Comparison of ENCODE assay signal across 33 cellular contexts in genomic region chr12:117093431-117093830, GRCh38.
"Had no signal": no experiment of that assay in that cellular context is flagged by ENCODE, and none has a peak within 500 bp of the region (broad histone marks: within the 10 kb centered on the region; RNA-seq: fewer than 3 reads in every experiment).

No MANE protein-coding gene starts in this region.

- H3K9me3 ChIP-seq: thyroid gland had no signal

- H3K36me3 ChIP-seq: ascending aorta, brain microvascular endothelial cell, esophagus muscularis mucosa, heart right ventricle, left lung, sigmoid colon, thyroid gland, upper lobe of left lung, vagina had no signal

- H3K4me2 ChIP-seq: neural progenitor cell had no signal

- H3K36me3 Mint-ChIP-seq: neural progenitor cell had no signal

- H2AFZ ChIP-seq: neural progenitor cell had no signal

- H3K27me3 ChIP-seq: thyroid gland, vagina had no signal

- H3K27ac Mint-ChIP-seq: activated naive CD8-positive, alpha-beta T cell; dendritic cell treated with granulocyte-macrophage colony-stimulating factor and Interleukin-4, amounts not matched to agents 40 ng/mL and 50 ng/mL, for 4 days; natural killer cell; neural progenitor cell; progenitor cell of endocrine pancreas; stimulated activated memory B cell treated with anti-CD40 and anti-IgM and Interleukin-4, amounts not matched to agents 10 μg/mL and 1 μg/mL and 100 μg/mL, for 72 hours; stimulated activated naive CD8-positive, alpha-beta T cell treated with anti-CD3 and anti-CD28 coated beads, Interleukin-15, amount 100 ng/mL, for 72 hours had no signal

- H3K27me3 Mint-ChIP-seq: central memory CD8-positive, alpha-beta T cell; stimulated activated memory B cell treated with anti-CD40 and anti-IgM and Interleukin-4, amounts not matched to agents 10 μg/mL and 1 μg/mL and 100 μg/mL, for 72 hours had no signal

- H3K4me3 ChIP-seq: ascending aorta, esophagus muscularis mucosa, heart right ventricle, left lung, lung, neural progenitor cell, sigmoid colon, thyroid gland, upper lobe of left lung, vagina had no signal

- H3K4me3 Mint-ChIP-seq: activated naive CD8-positive, alpha-beta T cell; central memory CD8-positive, alpha-beta T cell; dendritic cell treated with granulocyte-macrophage colony-stimulating factor and Interleukin-4, amounts not matched to agents 40 ng/mL and 50 ng/mL, for 4 days; natural killer cell; neural progenitor cell; stimulated activated memory B cell treated with anti-CD40 and anti-IgM and Interleukin-4, amounts not matched to agents 10 μg/mL and 1 μg/mL and 100 μg/mL, for 72 hours; stimulated activated naive CD8-positive, alpha-beta T cell treated with anti-CD3 and anti-CD28 coated beads, Interleukin-15, amount 100 ng/mL, for 72 hours had no signal

- H3K27ac ChIP-seq: ascending aorta, brain microvascular endothelial cell, esophagus muscularis mucosa, left lung, neural progenitor cell, sigmoid colon, upper lobe of left lung, vagina had no signal

- ATAC-seq: activated CD4-positive, CD25-positive, alpha-beta regulatory T cell treated with anti-CD3 and anti-CD28 coated beads, Interleukin-2, amount 50 U/mL, for 24 hours; left lung; natural killer cell; stimulated activated memory B cell treated with anti-CD40 and anti-IgM and Interleukin-4, amounts not matched to agents 10 μg/mL and 1 μg/mL and 100 μg/mL, for 72 hours; stimulated activated naive CD8-positive, alpha-beta T cell treated with anti-CD3 and anti-CD28 coated beads, Interleukin-15, amount 100 ng/mL, for 72 hours had no signal

- H3K9ac ChIP-seq: neural progenitor cell had no signal

- DNase-seq: activated CD4-positive, alpha-beta T cell treated with anti-CD3 and anti-CD28 coated beads for 48 hours; activated CD4-positive, alpha-beta T cell treated with anti-CD3 and anti-CD28 coated beads, Interleukin-2, amount 50 U/mL, for 48 hours; activated CD8-positive, alpha-beta memory T cell treated with anti-CD3 and anti-CD28 coated beads for 24 hours; activated effector memory CD4-positive, alpha-beta T cell treated with Interleukin-2 at 50 U/mL for 16 hours; activated naive CD4-positive, alpha-beta T cell treated with Interleukin-2 at 50 U/mL for 16 hours; brain microvascular endothelial cell; effector CD4-positive, alpha-beta T cell; foreskin melanocyte; heart right ventricle; kidney glomerular epithelial cell; left lung; mesendoderm; natural killer cell; small intestine; stimulated activated CD4-positive, alpha-beta T cell treated with anti-CD3 and anti-CD28 coated beads, Interleukin-1b, Interleukin-23, amount 100 ng/mL, for 48 hours; stimulated activated CD4-positive, alpha-beta T cell treated with anti-CD3 and anti-CD28 coated beads, Interleukin-4, amount 100 ng/mL, for 4 hours; stimulated activated CD8-positive, alpha-beta memory T cell treated with anti-CD3 and anti-CD28 coated beads, Interleukin-4, amount 100 ng/mL, for 48 hours; stimulated activated naive CD8-positive, alpha-beta T cell treated with anti-CD3 and anti-CD28 coated beads, Interleukin-15, amount 100 ng/mL, for 72 hours; T-helper 1 cell; upper lobe of left lung had no signal
